In the genomic region with DNA sequence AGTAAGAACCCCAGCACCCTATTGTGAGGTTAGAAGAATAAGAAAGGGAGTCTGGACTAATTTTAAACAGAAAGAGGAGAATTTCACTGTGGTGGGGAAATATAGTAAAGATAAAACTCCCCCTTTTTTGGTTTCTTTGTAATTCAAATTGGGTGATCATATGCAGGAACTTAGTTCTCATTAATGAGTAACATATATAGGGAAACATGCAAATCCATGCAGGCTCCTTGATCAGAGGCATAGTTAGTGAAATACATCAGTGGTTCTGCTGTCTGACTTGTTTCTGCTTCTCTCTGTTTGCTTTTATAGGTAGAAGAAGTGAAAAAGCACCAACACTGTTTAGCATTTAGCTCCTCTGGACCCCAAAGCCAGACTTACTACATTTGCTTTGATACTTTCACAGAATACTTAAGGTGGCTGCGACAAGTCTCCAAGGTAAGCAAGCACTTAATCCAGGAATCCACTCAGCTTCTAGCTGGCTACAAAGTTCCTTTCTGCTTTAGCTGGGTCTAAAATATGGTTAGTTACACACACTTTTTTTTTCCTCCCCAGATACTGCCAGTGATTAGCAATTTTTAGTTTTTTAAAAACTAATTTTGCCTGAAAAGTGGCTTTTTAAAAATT, we compare ENCODE assay signal across 11 cellular contexts.
A peak's percentile ranks its signal among the peaks of the same experiment; 100 is the strongest.
DNase-seq lines count a peak whose midpoint lies in the region; ATAC-seq lines count a peak whose summit lies in the region.
"Had no signal": no experiment of that assay in that cellular context is flagged by ENCODE, and none has a peak within 500 bp of the region (broad histone marks: within the 10 kb centered on the region; RNA-seq: fewer than 3 reads in every experiment).

No MANE protein-coding gene starts in this region.

- peak; percentile 26 for DNase-seq in left kidney (ENCODE audit: low read depth, low spot score)
- DNase-seq in UCSD-AML1 (lab: John Stamatoyannopoulos, UW; ENCODE audit: unreplicated experiment) = no peak
- DNase-seq in NCI-H1092 (lab: John Stamatoyannopoulos, UW) = no peak
- no peak for DNase-seq in DMS79 treated with DMSO at 0.1 percent for 48 hours (lab: John Stamatoyannopoulos, UW)
- DNase-seq in NCI-H345 (lab: John Stamatoyannopoulos, UW) = no peak
- DNase-seq: DMS 273 treated with DMSO at 0.1 percent for 48 hours, gastrocnemius medialis, NCI-H2029 had no signal

- ATAC-seq in GM18873 (IDR thresholded peaks at IDR 0.05; ENCODE audit: low FRiP score, unreplicated experiment) (peak; percentile 81), GM21786 (IDR thresholded peaks at IDR 0.05; ENCODE audit: unreplicated experiment) (peak; percentile 79), HG03354 (IDR thresholded peaks at IDR 0.05; ENCODE audit: poor library complexity, severe bottlenecking, unreplicated experiment) (peak; percentile 93)
- ATAC-seq: gastrocnemius medialis had no signal
